Comparison of ENCODE assay signal across 8 cellular contexts in the genomic region with DNA sequence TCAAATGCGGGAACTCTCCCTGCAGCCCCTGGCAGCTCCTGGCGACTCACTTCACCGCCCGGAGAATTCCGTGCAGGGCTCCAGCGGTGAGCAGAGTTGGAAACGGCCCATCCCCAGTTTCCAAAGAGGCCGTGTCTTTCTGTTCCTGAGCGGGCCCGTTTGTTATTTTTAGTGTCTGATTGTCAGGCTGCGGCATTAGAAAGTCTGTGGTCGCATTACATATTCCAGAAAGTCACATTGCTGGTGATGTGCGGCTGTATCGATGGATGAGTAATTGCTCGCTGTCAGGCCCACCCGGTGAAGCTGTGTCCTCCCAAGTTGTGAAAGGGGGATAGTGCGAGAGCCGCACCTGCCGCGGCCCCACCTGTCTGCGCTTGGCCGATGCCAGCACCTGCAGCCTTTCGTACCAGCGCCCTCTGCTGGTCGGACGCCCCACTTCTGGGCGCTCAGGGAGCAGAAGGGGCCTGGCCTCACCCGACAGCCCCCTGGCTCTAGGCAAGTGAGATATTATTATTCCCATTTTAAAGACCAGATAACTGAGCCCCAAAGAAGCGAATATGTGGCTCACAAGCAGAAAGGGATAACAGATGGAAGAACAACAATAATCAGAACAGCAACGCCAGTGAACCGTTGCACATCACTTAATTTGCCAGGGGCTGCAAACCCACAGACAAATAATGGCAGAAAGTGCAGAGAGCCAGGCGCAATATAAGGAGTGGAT.
DNase-seq lines count a peak whose midpoint lies in the region; ATAC-seq and TF ChIP-seq lines count a peak whose summit lies in the region.

No MANE protein-coding gene starts in this region.

- H3K4me3 ChIP-seq in SJCRH30 (no peak overlapping the region), heart left ventricle (peak overlapping the region in 9 of 12 donors; percentile 5 to 32 (median 24)), psoas muscle (peak overlapping the region; percentile 12)

- peak overlapping the region; percentile 14 for H3K4me3 Mint-ChIP-seq in activated naive CD4-positive, alpha-beta T cell treated with anti-CD3 and anti-CD28 coated beads, Interleukin-2, amount 10 ng/mL, durations not matched to agents 7 days and 5 days

- peak overlapping the region; percentile 47 for H3K27ac Mint-ChIP-seq in activated naive CD4-positive, alpha-beta T cell treated with anti-CD3 and anti-CD28 coated beads, Interleukin-2, amount 10 ng/mL, durations not matched to agents 7 days and 5 days

- H3K4me1 ChIP-seq in SJCRH30 (no peaks in the 10 kb centered on the region), heart left ventricle (peaks cover 0 to 8% (median 5%) of the 10 kb centered on the region in 12 donors), psoas muscle (no peaks in the 10 kb centered on the region)

- H3K27me3 Mint-ChIP-seq in activated naive CD4-positive, alpha-beta T cell treated with anti-CD3 and anti-CD28 coated beads, Interleukin-2, amount 10 ng/mL, durations not matched to agents 7 days and 5 days = no peaks in the 10 kb centered on the region

- WGBS in heart left ventricle, 4 donors = 15 to 22% (median 16%) methylated on average over 22 to 32 of the region's 32 CpGs
- 14 to 16% (median 16%) methylated on average over 32 of the region's 32 CpGs for WGBS in psoas muscle, 3 donors

- TF ChIP-seq CTCF in 22Rv1 (IDR thresholded peaks at IDR 0.05) (peak; percentile 95), heart left ventricle (IDR thresholded peaks at IDR 0.05) (peak; percentile 80 to 94 (median 88)), psoas muscle (IDR thresholded peaks at IDR 0.05) (peak; percentile 70)

- H3K9me3 Mint-ChIP-seq in activated naive CD4-positive, alpha-beta T cell treated with anti-CD3 and anti-CD28 coated beads, Interleukin-2, amount 10 ng/mL, durations not matched to agents 7 days and 5 days = peaks cover 4% of the 10 kb centered on the region

- peak in 49 of 76 experiments; percentile 4 to 66 (median 39) for DNase-seq in HUDEP-2 (lab: John Stamatoyannopoulos, UW; ENCODE audit: unreplicated experiment in 76 of 76)
- peak; percentile 49 to 68 for DNase-seq in SJCRH30
- peak; percentile 87 for DNase-seq in activated naive CD4-positive, alpha-beta T cell treated with anti-CD3 and anti-CD28 coated beads, Interleukin-2, amount 10 ng/mL, durations not matched to agents 7 days and 5 days
- peak; percentile 46 to 84 (median 64) for DNase-seq in heart left ventricle
- DNase-seq in psoas muscle = peak; percentile 69 to 74

- H3K9me3 ChIP-seq in SJCRH30 (replicated peaks) (no peaks in the 10 kb centered on the region), heart left ventricle (peaks cover 0 to 6% (median 0%) of the 10 kb centered on the region in 12 donors), psoas muscle (no peaks in the 10 kb centered on the region)

- ATAC-seq in GM18519 (IDR thresholded peaks at IDR 0.05; ENCODE audit: low FRiP score, unreplicated experiment) = peak; percentile 62
- ATAC-seq in heart left ventricle = peak in 3 of 4 donors; percentile 81 to 84 (median 82)
- ATAC-seq in psoas muscle = peak; percentile 57 to 76 (median 70)
- ATAC-seq in GM18861 (IDR thresholded peaks at IDR 0.05; ENCODE audit: unreplicated experiment) = no peak

- peaks cover 36% of the 10 kb centered on the region for H3K4me1 Mint-ChIP-seq in activated naive CD4-positive, alpha-beta T cell treated with anti-CD3 and anti-CD28 coated beads, Interleukin-2, amount 10 ng/mL, durations not matched to agents 7 days and 5 days

- no peaks in the 10 kb centered on the region for H3K36me3 ChIP-seq in SJCRH30
- H3K36me3 ChIP-seq in heart left ventricle = no peaks in the 10 kb centered on the region
- no peaks in the 10 kb centered on the region for H3K36me3 ChIP-seq in psoas muscle (ENCODE audit: insufficient read depth in 1 of 2, low read depth in 1 of 2)

- peaks cover 2% of the 10 kb centered on the region for H3K36me3 Mint-ChIP-seq in activated naive CD4-positive, alpha-beta T cell treated with anti-CD3 and anti-CD28 coated beads, Interleukin-2, amount 10 ng/mL, durations not matched to agents 7 days and 5 days

- intact Hi-C loops in heart left ventricle (cut with DNase I) = loop anchor here in 5 of 10 donors (2.0 to 10.0 kb wide), 6 partner anchors 245 to 905 kb away; a partner anchor contains a TSS
- intact Hi-C loops in psoas muscle (cut with DNase I) = no loop called here

- CTCF ChIA-PET in activated naive CD4-positive, alpha-beta T cell treated with anti-CD3 and anti-CD28 coated beads, Interleukin-2, amount 10 ng/mL, durations not matched to agents 7 days and 5 days (lab: Charles Lee) = interaction anchor here (0.5 to 2.5 kb wide), 19 partner anchors 8 to 1430 kb away, joined by 3 to 13 read pairs (median 4); no protein-coding TSS in a partner anchor

- H3K27ac ChIP-seq in 22Rv1 (no peak overlapping the region), SJCRH30 (no peak overlapping the region), heart left ventricle (no peak overlapping the region), psoas muscle (no peak overlapping the region)

- no peak for TF ChIP-seq POLR2A in heart left ventricle (IDR thresholded peaks at IDR 0.05)

- H3K27me3 ChIP-seq in SJCRH30 (peaks cover 23% of the 10 kb centered on the region), heart left ventricle (peaks cover 0 to 10% (median 0%) of the 10 kb centered on the region in 9 donors), psoas muscle (ENCODE audit: insufficient read depth in 3 of 3, low read length in 2 of 3) (no peaks in the 10 kb centered on the region)
